Comparison of ENCODE assay signal across 9 cellular contexts in the genomic region with DNA sequence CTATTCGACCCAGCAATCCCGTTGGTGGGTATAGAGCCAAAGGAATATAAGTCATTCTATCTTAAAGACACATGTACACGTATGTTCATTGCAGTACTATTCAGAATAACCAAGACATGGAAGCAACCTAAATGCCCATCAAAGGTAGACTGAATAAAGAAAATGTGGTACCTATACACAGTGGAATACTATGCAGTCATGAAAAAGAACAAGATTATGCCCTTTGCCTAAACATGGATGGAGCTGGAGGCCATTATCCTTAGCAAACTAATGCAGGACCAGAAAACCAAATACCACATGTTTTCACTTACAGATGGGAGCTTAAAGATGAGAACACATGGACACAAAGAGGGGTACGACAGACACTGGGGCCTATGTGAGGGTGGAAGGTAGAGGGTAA.
"Had no signal": no experiment of that assay in that cellular context is flagged by ENCODE, and none has a peak within 500 bp of the region (broad histone marks: within the 10 kb centered on the region; RNA-seq: fewer than 3 reads in every experiment).

No MANE protein-coding gene starts in this region.

- ATAC-seq: GM23338, HCT116, HepG2 had no signal

- H3K4me1 Mint-ChIP-seq: GM23338, IgD-negative memory B cell had no signal

- H3K27me3 Mint-ChIP-seq: IgD-negative memory B cell had no signal

- H2AFZ ChIP-seq: GM23338 had no signal

- FAIRE-seq: HepG2 had no signal

- H3K9me3 ChIP-seq: HAP-1 had no signal

- H3K36me3 Mint-ChIP-seq: IgD-negative memory B cell had no signal

- H3K4me2 ChIP-seq: GM23338 had no signal

- H3K36me3 ChIP-seq: HAP-1 had no signal

- DNase-seq: H7, HFFc6, KG1 had no signal

- H3K27ac ChIP-seq: HL-60 had no signal

- H3K4me3 ChIP-seq: GM23338, HAP-1 had no signal

- H3K4me3 Mint-ChIP-seq: GM23338, HFFc6, IgD-negative memory B cell had no signal

- H3K27ac Mint-ChIP-seq: GM23338, HFFc6, IgD-negative memory B cell had no signal

- H3K4me1 ChIP-seq: HAP-1 had no signal
